8 cellular contexts compared by ENCODE assay signal in genomic region chr14:101964297-101965144, GRCh38. TPM values are rescaled to one million over a fixed set of nuclear protein-coding genes. Genes with fewer than 3 reads are reported as not detected.
DNase-seq lines count a peak whose midpoint lies in the region; ATAC-seq and TF ChIP-seq lines count a peak whose summit lies in the region.

TSS of gene DYNC1H1 (plus strand) at chr14:101964573. CDS start at chr14:101964692, 119 bp downstream.

- 0 to 1% methylated on average over 108 of the region's 108 CpGs for WGBS in ectodermal cell, 2 experiments

- CTCF ChIA-PET in CD8-positive, alpha-beta T cell (lab: Charles Lee), result interaction anchor here (1.0 to 9.5 kb wide), 4 partner anchors 133 to 352 kb away, joined by 5 to 96 read pairs (median 6); no protein-coding TSS in a partner anchor

- H3K27ac Mint-ChIP-seq in CD8-positive, alpha-beta T cell, result peak within 1 kb of the TSS; percentile 91

- H3K4me1 Mint-ChIP-seq in CD8-positive, alpha-beta T cell (ENCODE audit: low read depth), result peaks cover 45% of the 10 kb centered on the region

- TF ChIP-seq CTCF in CD8-positive, alpha-beta T cell (IDR thresholded peaks at IDR 0.05), result no peak
- TF ChIP-seq CTCF in GM20000 (IDR thresholded peaks at IDR 0.05; ENCODE audit: extremely low read depth, missing control alignments) (no peak), lower lobe of right lung (IDR thresholded peaks at IDR 0.05) (no peak)

- no peaks in the 10 kb centered on the region for H3K9me3 ChIP-seq in CD8-positive, alpha-beta T cell (ENCODE audit: low read length)
- H3K9me3 ChIP-seq in ectodermal cell (ENCODE audit: control insufficient read depth, low read length), result no peaks in the 10 kb centered on the region
- no peaks in the 10 kb centered on the region for H3K9me3 ChIP-seq in lower lobe of right lung

- peak within 1 kb of the TSS; percentile 88 for H3K27ac ChIP-seq in CD8-positive, alpha-beta T cell (ENCODE audit: low read depth, low read length)
- peak within 1 kb of the TSS; percentile 86 for H3K27ac ChIP-seq in ectodermal cell (ENCODE audit: insufficient read depth, low read depth, low read length, poor library complexity, severe bottlenecking)
- H3K27ac ChIP-seq in lower lobe of right lung, result peak within 1 kb of the TSS; percentile 99

- H3K4me1 ChIP-seq in CD8-positive, alpha-beta T cell (ENCODE audit: insufficient read depth, low read length), result peaks cover 31% of the 10 kb centered on the region
- H3K4me1 ChIP-seq in ectodermal cell (ENCODE audit: control insufficient read depth, insufficient read depth, low read length), result peaks cover 10% of the 10 kb centered on the region
- peaks cover 56% of the 10 kb centered on the region for H3K4me1 ChIP-seq in lower lobe of right lung

- peaks cover 14% of the 10 kb centered on the region for H3K36me3 Mint-ChIP-seq in CD8-positive, alpha-beta T cell

- no peaks in the 10 kb centered on the region for H3K9me3 Mint-ChIP-seq in CD8-positive, alpha-beta T cell

- peak within 1 kb of the TSS; percentile 87 for H3K4me3 ChIP-seq in CD8-positive, alpha-beta T cell (ENCODE audit: low read depth, low read length)
- H3K4me3 ChIP-seq in ectodermal cell (ENCODE audit: insufficient read depth, low read depth, low read length) (peak within 1 kb of the TSS; percentile 100), lower lobe of right lung (peak within 1 kb of the TSS; percentile 100)

- DNase-seq in CD8-positive, alpha-beta T cell, result peak; percentile 75 to 93 (median 86)
- DNase-seq in GM20000 (ENCODE audit: low spot score) (peak; percentile 97), HT1080 (ENCODE audit: low read depth) (peak; percentile 88), lower lobe of right lung (peak; percentile 94)
- DNase-seq in NK-92 treated with Interleukin-12 subunit alpha and Interleukin-12 subunit beta, amount 100 ng/mL, for 24 hours (lab: John Stamatoyannopoulos, UW), result peak; percentile 84
- DNase-seq in activated CD8-positive, alpha-beta memory T cell treated with anti-CD3 and anti-CD28 coated beads for 1 hour (ENCODE audit: extremely low read depth in 1 of 2, low read depth in 1 of 2), result peak; percentile 45 to 85
- peak; percentile 83 to 85 for DNase-seq in stimulated activated CD4-positive, alpha-beta T cell treated with anti-CD3 and anti-CD28 coated beads, Interleukin-4, amount 100 ng/mL, for 48 hours (ENCODE audit: low read depth in 2 of 2)

- ATAC-seq in CD8-positive, alpha-beta T cell, result peak; percentile 84
- ATAC-seq in lower lobe of right lung, result peak; percentile 95 to 96

- POLR2A ChIA-PET in CD8-positive, alpha-beta T cell (lab: Charles Lee), result interaction anchor here (0.5 to 1.5 kb wide), 9 partner anchors 10 to 353 kb away, joined by 3 to 8 read pairs (median 3); no protein-coding TSS in a partner anchor

- peak within 1 kb of the TSS; percentile 90 for H3K4me3 Mint-ChIP-seq in CD8-positive, alpha-beta T cell

- H3K27me3 Mint-ChIP-seq in CD8-positive, alpha-beta T cell (ENCODE audit: low read depth), result no peaks in the 10 kb centered on the region

- no peaks in the 10 kb centered on the region for H3K36me3 ChIP-seq in CD8-positive, alpha-beta T cell (ENCODE audit: insufficient read depth, low read length)
- H3K36me3 ChIP-seq in ectodermal cell (ENCODE audit: control insufficient read depth, insufficient read depth, low read length) (no peaks in the 10 kb centered on the region), lower lobe of right lung (peaks cover 10% of the 10 kb centered on the region)

- no peaks in the 10 kb centered on the region for H3K27me3 ChIP-seq in CD8-positive, alpha-beta T cell (ENCODE audit: insufficient read depth, low read length)
- H3K27me3 ChIP-seq in ectodermal cell (ENCODE audit: control insufficient read depth, insufficient read depth, low read length, poor library complexity, severe bottlenecking), result peaks cover 20% of the 10 kb centered on the region
- no peaks in the 10 kb centered on the region for H3K27me3 ChIP-seq in lower lobe of right lung (ENCODE audit: low read depth)

- intact Hi-C loops in CD8-positive, alpha-beta T cell (cut with DNase I, micrococcal nuclease), result loop anchor here (1.0 to 5.0 kb wide), 13 partner anchors 16 to 628 kb away; partner anchors contain the start of genes HSP90AA1 (in 2 of the 2), WDR20 (in 2 of the 2), ANKRD9 (in 1 of the 2) and CINP (in 1 of the 2)
- intact Hi-C loops in lower lobe of right lung (cut with DNase I), result no loop called here

RNA-seq across cellular contexts. Expression of gene DYNC1H1, which starts in this region (rescaled TPM):
- 100 to 1,000 TPM; 359 TPM for total RNA-seq in CD8-positive, alpha-beta T cell
- total RNA-seq in HT1080 (2014; rRNA removed; shearing (Covaris generic)), result 406 and 409 TPM in 2 replicates
- 93.5 and 122 TPM in 2 replicates for polyA plus RNA-seq in HT1080 (2015; cell fraction: cytosol; rRNA removed)
- 1,621 and 1,726 TPM in 2 replicates for polyA plus RNA-seq in HT1080 (2015; cell fraction: nucleus; rRNA removed)
- polyA plus RNA-seq in ectodermal cell (2013, experiment 1 of 4), result 207 TPM
- polyA plus RNA-seq in ectodermal cell (2013, experiment 2 of 4), result 256 TPM
- 201 TPM for polyA plus RNA-seq in ectodermal cell (2013, experiment 3 of 4)
- polyA plus RNA-seq in ectodermal cell (2013, experiment 4 of 4), result 245 TPM
- 437 TPM for total RNA-seq in lower lobe of right lung

Comparison
In these comparisons a context has a peak if more than half of its experiments do, and no peak if none do; other contexts are left out.
1. Peak in every context shown above with its lines: DNase-seq, ATAC-seq, H3K4me3 ChIP-seq and H3K27ac ChIP-seq.